In genomic region chr3:25904248-25904647, GRCh38 we compare ENCODE assay signal across 12 cellular contexts.
DNase-seq lines count a peak whose midpoint lies in the region; ATAC-seq, FAIRE-seq and TF ChIP-seq lines count a peak whose summit lies in the region.
"Had no signal": no experiment of that assay in that cellular context is flagged by ENCODE, and none has a peak within 500 bp of the region (broad histone marks: within the 10 kb centered on the region; RNA-seq: fewer than 3 reads in every experiment).

No MANE protein-coding gene starts in this region.

- H3K9me3 ChIP-seq in GM12878 (replicated peaks; ENCODE audit: control insufficient read depth, insufficient read depth, low read length) = no peaks in the 10 kb centered on the region
- H3K9me3 ChIP-seq: BE2C had no signal

- WGBS in GM12878 (ENCODE audit: insufficient coverage, insufficient replicate concordance, low lambda C conversion rate, missing lambda C conversion rate) = 41% methylated on average over 3 of the region's 3 CpGs

- RAD21 ChIA-PET in GM12878 (lab: Charles Lee; ENCODE audit: unreplicated experiment) = interaction anchor here (0.7 to 1.0 kb wide), 2 partner anchors 162 to 808 kb away, joined by 3 read pairs; no protein-coding TSS in a partner anchor

- H3K9ac ChIP-seq in GM12878 (ENCODE audit: control insufficient read depth, insufficient read depth, low read length) = no peak overlapping the region

- H3K27me3 ChIP-seq in GM12878 (replicated peaks in 1 of 2; ENCODE audit: control insufficient read depth in 2 of 2, insufficient read depth in 2 of 2, low read length in 1 of 2) (0 out of 4 replicates have a peak, but pooled peaks cover 0 to 2% of the 10 kb centered on the region in 2 experiments), kidney epithelial cell (ENCODE audit: control insufficient read depth, insufficient read depth, low read length) (no peaks in the 10 kb centered on the region)
- H3K27me3 ChIP-seq: BE2C had no signal

- CTCF ChIA-PET in GM12878 (lab: Yijun Ruan, JAX) = interaction anchor here (0.9 to 2.1 kb wide), 3 partner anchors 10 to 256 kb away, joined by 3 to 5 read pairs (median 4); no protein-coding TSS in a partner anchor

- DNase-seq in COR-L47 (lab: John Stamatoyannopoulos, UW) (peak; percentile 2), Kasumi-1 (lab: John Stamatoyannopoulos, UW) (peak; percentile 7 to 8), GM12878 (ENCODE audit: low read depth, low spot score) (no peak), kidney epithelial cell (ENCODE audit: low read depth) (no peak), COLO668 (lab: John Stamatoyannopoulos, UW; ENCODE audit: unreplicated experiment) (no peak), NCI-H2171 treated with DMSO at 0.1 percent for 48 hours (lab: John Stamatoyannopoulos, UW) (no peak), foreskin melanocyte (no peak)
- no peak for DNase-seq in stimulated activated naive CD4-positive, alpha-beta T cell (lab: John Stamatoyannopoulos, UW)
- DNase-seq: activated CD4-positive, alpha-beta T cell treated with anti-CD3 and anti-CD28 coated beads, Interleukin-2, amount 10 ng/mL, durations not matched to agents 7 days and 5 days; BE2C; islet precursor cell had no signal

- no TSS peak for BruUV-seq in GM12878 (replicated peaks; lab: Mats Ljungman, UMichigan)

- no peak overlapping the region for H3K4me3 ChIP-seq in GM12878
- no peak overlapping the region for H3K4me3 ChIP-seq in kidney epithelial cell (ENCODE audit: low read depth, low read length)

- no peaks in the 10 kb centered on the region for H4K20me1 ChIP-seq in GM12878 (ENCODE audit: control insufficient read depth, insufficient read depth)

- no peaks in the 10 kb centered on the region for H3K79me2 ChIP-seq in GM12878 (ENCODE audit: control insufficient read depth, insufficient read depth, low read length)

- no peak for FAIRE-seq in GM12878 (lab: Jason Lieb, UNC)

- H2AFZ ChIP-seq in GM12878 (ENCODE audit: control insufficient read depth, low read depth, low read length) = no peak overlapping the region

- TF ChIP-seq RAD21 in GM12878 (IDR thresholded peaks at IDR 0.05; ENCODE audit: insufficient read depth, low read depth, low read length) = peak; percentile 52

- peak; percentile 31; the same call in 1 of the 3 replicates for ATAC-seq in GM12878
- ATAC-seq: stimulated activated effector memory CD8-positive, alpha-beta T cell treated with anti-CD3 and anti-CD28 coated beads, Interleukin-12 subunit alpha, Interleukin-12 subunit beta, amount 100 ng/mL, for 72 hours had no signal

- in situ Hi-C loops in GM12878 (cut with MboI) = no loop called here

- no peak overlapping the region for H3K4me2 ChIP-seq in GM12878 (ENCODE audit: control insufficient read depth, insufficient read depth)

- H3K27ac ChIP-seq in GM12878 (ENCODE audit: control insufficient read depth, insufficient read depth) = no peak overlapping the region

- TF ChIP-seq POLR2A in GM12878 (IDR thresholded peaks at IDR 0.05; ENCODE audit: low read depth, low read length) = no peak

- TF ChIP-seq CTCF in GM12878 (IDR thresholded peaks at IDR 0.05 in 2 of 3, conservative IDR thresholded peaks at IDR 0.05 in 1 of 3; ENCODE audit: control insufficient read depth in 2 of 3, extremely low read depth in 1 of 3, insufficient read depth in 1 of 3, low read depth in 3 of 3, low read length in 3 of 3) = peak in 1 of 3 experiments; percentile 6; a peak in 1 of 6 replicates
- TF ChIP-seq CTCF in kidney epithelial cell (IDR thresholded peaks at IDR 0.05; ENCODE audit: insufficient read depth, low read length, poor library complexity, severe bottlenecking) = peak; percentile 41

- H3K36me3 ChIP-seq in GM12878 (ENCODE audit: control insufficient read depth in 2 of 2, insufficient read depth in 2 of 2, low read length in 1 of 2) = no peaks in the 10 kb centered on the region
- no peaks in the 10 kb centered on the region for H3K36me3 ChIP-seq in kidney epithelial cell (ENCODE audit: control insufficient read depth, insufficient read depth, low read length)
- H3K36me3 ChIP-seq: BE2C had no signal

- SMC1A ChIA-PET in GM12878 (lab: Charles Lee; ENCODE audit: uncharacterized antibody, unreplicated experiment) = interaction anchor here (1.1 to 1.5 kb wide), 2 partner anchors 10 to 213 kb away, joined by 3 to 6 read pairs; no protein-coding TSS in a partner anchor

- intact Hi-C loops in GM12878 (cut with micrococcal nuclease; ENCODE audit: unreplicated experiment) = loop anchor here (10.0 kb wide), 1 partner anchor 811 kb away; no protein-coding TSS in a partner anchor

- POLR2A ChIA-PET in GM12878 (lab: Charles Lee) = no interaction called here

- TF ChIP-seq EP300 in GM12878 (IDR thresholded peaks at IDR 0.05; ENCODE audit: borderline replicate concordance in 1 of 2, control insufficient read depth in 1 of 2, low read depth in 2 of 2, low read length in 2 of 2) = no peak

- no peaks in the 10 kb centered on the region for H3K4me1 ChIP-seq in GM12878 (ENCODE audit: control insufficient read depth, insufficient read depth, low read length)
- H3K4me1 ChIP-seq: BE2C had no signal

TF ChIP-seq in GM12878, 131 proteins besides CTCF, POLR2A, EP300 and RAD21:
- TF ChIP-seq USF1 (IDR thresholded peaks at IDR 0.05; ENCODE audit: borderline replicate concordance, extremely low read length, insufficient read depth, low read depth, low read length) = no peak
- no peak for TF ChIP-seq NFYA (IDR thresholded peaks at IDR 0.05; ENCODE audit: borderline replicate concordance, low read depth, low read length)
- no peak for TF ChIP-seq RCOR1 (conservative IDR thresholded peaks at IDR 0.05; ENCODE audit: low read depth, low read length)
- no peak for TF ChIP-seq JUNB (IDR thresholded peaks at IDR 0.05)
- TF ChIP-seq PAX8 (IDR thresholded peaks at IDR 0.05) = no peak
- TF ChIP-seq NFIC (IDR thresholded peaks at IDR 0.05; ENCODE audit: low read depth, low read length) = no peak
- TF ChIP-seq ZNF622 (IDR thresholded peaks at IDR 0.05) = no peak
- TF ChIP-seq POU2F2 (IDR thresholded peaks at IDR 0.05; ENCODE audit: borderline replicate concordance, low read depth, low read length) = no peak
- no peak for TF ChIP-seq SIX5 (IDR thresholded peaks at IDR 0.05; ENCODE audit: low read depth, low read length, severe bottlenecking)
- TF ChIP-seq NR2C1 (IDR thresholded peaks at IDR 0.05) = no peak
- TF ChIP-seq CBX3 (IDR thresholded peaks at IDR 0.05; ENCODE audit: borderline replicate concordance, low read depth) = no peak
- TF ChIP-seq CBFB (IDR thresholded peaks at IDR 0.05; ENCODE audit: low read depth) = no peak
- TF ChIP-seq MXI1 (IDR thresholded peaks at IDR 0.05; ENCODE audit: low read depth, low read length) = no peak
- TF ChIP-seq NR2C2 (IDR thresholded peaks at IDR 0.05; ENCODE audit: borderline replicate concordance, control insufficient read depth, insufficient read length, low read depth) = no peak
- TF ChIP-seq KLF5 (IDR thresholded peaks at IDR 0.05; ENCODE audit: partially characterized antibody) = no peak
- TF ChIP-seq CREB1 (IDR thresholded peaks at IDR 0.05; ENCODE audit: low read depth) = no peak
- TF ChIP-seq ZBED1 (IDR thresholded peaks at IDR 0.05; ENCODE audit: borderline replicate concordance) = no peak

Comparison
In these comparisons a context has a peak if more than half of its experiments do, and no peak if none do; other contexts are left out.
1. DNase-seq: peak in COR-L47 (single experiment) and Kasumi-1 (2 of 2); none in GM12878 (single experiment), kidney epithelial cell (single experiment), COLO668 (single experiment), NCI-H2171 treated with DMSO at 0.1 percent for 48 hours (single experiment), foreskin melanocyte (single experiment) and stimulated activated naive CD4-positive, alpha-beta T cell (0 of 6).